Comparison of ENCODE assay signal across 10 cellular contexts in the genomic region with DNA sequence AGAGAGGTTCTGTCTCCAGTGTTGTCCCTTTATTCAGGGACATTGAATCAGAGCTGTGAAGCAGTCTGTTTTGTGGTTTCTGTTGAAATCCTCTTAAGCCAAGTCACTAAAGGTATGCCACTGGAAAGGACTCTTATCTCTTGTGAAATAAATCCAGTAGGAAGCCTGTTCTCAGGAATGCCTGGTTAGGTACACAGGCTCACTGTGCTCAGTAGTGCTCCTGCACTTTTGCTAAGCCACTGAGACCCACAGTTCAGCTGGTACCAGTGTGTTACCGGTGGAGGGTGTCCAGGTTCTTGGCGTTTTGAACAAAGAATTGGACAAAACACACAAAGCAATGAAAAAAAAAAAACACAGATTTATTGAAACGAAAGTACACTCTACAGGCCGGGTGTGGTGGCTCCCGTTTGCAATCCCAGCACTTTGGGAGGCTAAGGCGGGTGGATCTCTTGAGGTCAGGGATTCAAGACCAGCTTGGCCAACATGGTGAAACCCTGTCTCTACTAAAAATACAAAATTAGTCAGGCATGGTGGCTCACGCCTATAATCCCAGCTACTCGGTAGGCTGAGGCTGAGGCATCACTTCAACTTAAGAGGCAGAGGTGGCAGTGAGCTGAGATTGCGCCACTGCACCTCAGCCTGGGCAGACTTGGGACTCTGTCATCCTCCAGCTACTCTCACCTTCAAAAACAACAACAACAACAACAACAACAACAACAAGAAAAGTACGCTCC.
DNase-seq lines count a peak whose midpoint lies in the region; ATAC-seq, FAIRE-seq and TF ChIP-seq lines count a peak whose summit lies in the region.
"Had no signal": no experiment of that assay in that cellular context is flagged by ENCODE, and none has a peak within 500 bp of the region (broad histone marks: within the 10 kb centered on the region; RNA-seq: fewer than 3 reads in every experiment).

No MANE protein-coding gene starts in this region.

- peaks cover 95% of the 10 kb centered on the region for H3K4me1 Mint-ChIP-seq in activated T-cell treated with anti-CD3 and anti-CD28 coated beads, Interleukin-2, amount 50 U/mL, for 72 hours (ENCODE audit: low read depth)

- H3K36me3 Mint-ChIP-seq in activated T-cell treated with anti-CD3 and anti-CD28 coated beads, Interleukin-2, amount 50 U/mL, for 72 hours (ENCODE audit: insufficient read depth in 2 of 2) = peaks cover 1 to 13% of the 10 kb centered on the region in 2 donors

- H3K4me1 ChIP-seq in hepatocyte (ENCODE audit: insufficient read depth) (peaks cover 17% of the 10 kb centered on the region), small intestine (ENCODE audit: control insufficient read depth in 2 of 2, insufficient read depth in 1 of 2, low read depth in 1 of 2, low read length in 1 of 2) (peaks cover 2 to 29% of the 10 kb centered on the region in 2 donors)

- no peaks in the 10 kb centered on the region for H3K27me3 Mint-ChIP-seq in activated T-cell treated with anti-CD3 and anti-CD28 coated beads, Interleukin-2, amount 50 U/mL, for 72 hours (ENCODE audit: low read depth)

- H3K4me3 Mint-ChIP-seq in activated T-cell treated with anti-CD3 and anti-CD28 coated beads, Interleukin-2, amount 50 U/mL, for 72 hours = peak overlapping the region; percentile 24 to 27

- no peaks in the 10 kb centered on the region for H3K27me3 ChIP-seq in WERI-Rb-1 (ENCODE audit: insufficient read depth, low read depth, severe bottlenecking)
- no peaks in the 10 kb centered on the region for H3K27me3 ChIP-seq in hepatocyte
- H3K27me3 ChIP-seq in small intestine (ENCODE audit: control insufficient read depth in 2 of 2, insufficient read depth in 2 of 2, low read length in 2 of 2) = no peaks in the 10 kb centered on the region

- H4K20me1 ChIP-seq in hepatocyte (ENCODE audit: insufficient read depth, poor library complexity, severe bottlenecking) = no peaks in the 10 kb centered on the region

- H3K27ac ChIP-seq in WERI-Rb-1 (peak overlapping the region; percentile 31), hepatocyte (peak overlapping the region; percentile 12), small intestine (ENCODE audit: low read depth in 1 of 2, low read length in 1 of 2) (no peak overlapping the region)

- H3K9me3 ChIP-seq in WERI-Rb-1 (ENCODE audit: severe bottlenecking) (no peaks in the 10 kb centered on the region), hepatocyte (ENCODE audit: low read depth) (no peaks in the 10 kb centered on the region), small intestine (ENCODE audit: control insufficient read depth, low read depth) (no peaks in the 10 kb centered on the region)

- H3K27ac Mint-ChIP-seq in activated T-cell treated with anti-CD3 and anti-CD28 coated beads, Interleukin-2, amount 50 U/mL, for 72 hours = peak overlapping the region; percentile 64

- no peaks in the 10 kb centered on the region for H3K9me3 Mint-ChIP-seq in activated T-cell treated with anti-CD3 and anti-CD28 coated beads, Interleukin-2, amount 50 U/mL, for 72 hours

- H3K4me2 ChIP-seq in hepatocyte = peak overlapping the region; percentile 64

- peaks cover 68% of the 10 kb centered on the region for H3K79me2 ChIP-seq in hepatocyte

- 67% methylated on average over 10 of the region's 10 CpGs for WGBS in hepatocyte (ENCODE audit: low lambda C conversion rate, missing lambda C conversion rate)
- WGBS in small intestine, 3 donors = 29 to 71% (median 46%) methylated on average over 10 of the region's 10 CpGs

- DNase-seq in activated T-cell treated with anti-CD3 and anti-CD28 coated beads, Interleukin-2, amount 50 U/mL, for 72 hours = no peak
- DNase-seq in activated T-cell treated with anti-CD3 and anti-CD28 coated beads, Interleukin-2, amount 50 U/mL, for 48 hours = no peak
- peak; percentile 53 for DNase-seq in WERI-Rb-1
- peak; percentile 38 for DNase-seq in hepatocyte (ENCODE audit: low spot score)
- DNase-seq in small intestine = peak; percentile 50
- DNase-seq in occipital lobe (lab: John Stamatoyannopoulos, UW) = no peak
- DNase-seq in DMS153 (lab: John Stamatoyannopoulos, UW) = no peak
- DNase-seq: NCI-H1436; stimulated activated CD4-positive, alpha-beta T cell treated with anti-CD3 and anti-CD28 coated beads, Interleukin-4, amount 100 ng/mL, for 24 hours had no signal

- no peak overlapping the region for H2AFZ ChIP-seq in hepatocyte

- TF ChIP-seq CTCF in WERI-Rb-1 (IDR thresholded peaks at IDR 0.05; ENCODE audit: low read depth, low read length) (no peak), hepatocyte (IDR thresholded peaks at IDR 0.05; ENCODE audit: poor library complexity) (no peak)

- no peaks in the 10 kb centered on the region for H3K9me2 ChIP-seq in hepatocyte (replicated peaks; ENCODE audit: insufficient read depth)

- H3K36me3 ChIP-seq in WERI-Rb-1 = no peaks in the 10 kb centered on the region
- H3K36me3 ChIP-seq in hepatocyte (replicated peaks; ENCODE audit: insufficient read depth, low read depth) = no peaks in the 10 kb centered on the region
- H3K36me3 ChIP-seq in small intestine (ENCODE audit: control insufficient read depth in 2 of 2, insufficient read depth in 2 of 2, low read length in 2 of 2) = no peaks in the 10 kb centered on the region

- H3K4me3 ChIP-seq in WERI-Rb-1 (ENCODE audit: low read depth, low read length) (peak overlapping the region; percentile 23), hepatocyte (no peak overlapping the region), small intestine (ENCODE audit: low read depth in 1 of 2, low read length in 2 of 2) (no peak overlapping the region)

- no peak for ATAC-seq in activated T-cell treated with anti-CD3 and anti-CD28 coated beads, Interleukin-2, amount 50 U/mL, for 72 hours (replicated peaks in 1 of 2)
- no peak for ATAC-seq in GM19452 (IDR thresholded peaks at IDR 0.05; ENCODE audit: unreplicated experiment)

- no peak for FAIRE-seq in small intestine (lab: Jason Lieb, UNC)

Comparison
In these comparisons a context has a peak if more than half of its experiments do, and no peak if none do; other contexts are left out.
1. DNase-seq: peak in WERI-Rb-1 (single experiment), hepatocyte (single experiment) and small intestine (single experiment); none in activated T-cell treated with anti-CD3 and anti-CD28 coated beads, Interleukin-2, amount 50 U/mL, for 72 hours (0 of 2), activated T-cell treated with anti-CD3 and anti-CD28 coated beads, Interleukin-2, amount 50 U/mL, for 48 hours (0 of 2), occipital lobe (single experiment) and DMS153 (single experiment).
2. H3K27ac ChIP-seq: peak in WERI-Rb-1 (single experiment) and hepatocyte (single experiment); none in small intestine (0 of 2).